Comparison of ENCODE assay signal across 20 cellular contexts in genomic region chrX:35166023-35166422, GRCh38.
A peak's percentile ranks its signal among the peaks of the same experiment; 100 is the strongest.
DNase-seq lines count a peak whose midpoint lies in the region; ATAC-seq and TF ChIP-seq lines count a peak whose summit lies in the region.
"Had no signal": no experiment of that assay in that cellular context is flagged by ENCODE, and none has a peak within 500 bp of the region (broad histone marks: within the 10 kb centered on the region; RNA-seq: fewer than 3 reads in every experiment).

No MANE protein-coding gene starts in this region.

- H3K4me1 Mint-ChIP-seq in stimulated activated effector memory CD8-positive, alpha-beta T cell treated with anti-CD3 and anti-CD28 coated beads, Interleukin-12 subunit alpha, Interleukin-12 subunit beta, amount 100 ng/mL, for 72 hours, result no peaks in the 10 kb centered on the region
- H3K4me1 Mint-ChIP-seq: activated naive CD8-positive, alpha-beta T cell treated with anti-CD3 and anti-CD28 coated beads for 36 hours; stimulated activated memory B cell treated with anti-CD40 and anti-IgM and Interleukin-4, amounts not matched to agents 10 μg/mL and 1 μg/mL and 100 μg/mL, for 72 hours had no signal

- no peak overlapping the region for H3K27ac Mint-ChIP-seq in stimulated activated effector memory CD8-positive, alpha-beta T cell treated with anti-CD3 and anti-CD28 coated beads, Interleukin-12 subunit alpha, Interleukin-12 subunit beta, amount 100 ng/mL, for 72 hours
- H3K27ac Mint-ChIP-seq: activated CD4-positive, alpha-beta memory T cell treated with anti-CD3 and anti-CD28 coated beads for 36 hours; activated naive CD8-positive, alpha-beta T cell treated with anti-CD3 and anti-CD28 coated beads for 36 hours; stimulated activated memory B cell treated with anti-CD40 and anti-IgM and Interleukin-4, amounts not matched to agents 10 μg/mL and 1 μg/mL and 100 μg/mL, for 72 hours had no signal

- no peaks in the 10 kb centered on the region for H3K27me3 ChIP-seq in KMS-11 (ENCODE audit: insufficient read depth, low read depth)
- H3K27me3 ChIP-seq in kidney epithelial cell (ENCODE audit: control insufficient read depth, insufficient read depth, low read length), result no peaks in the 10 kb centered on the region
- H3K27me3 ChIP-seq: body of pancreas, gastroesophageal sphincter, SJCRH30, spleen, testis had no signal

- peaks cover 19% of the 10 kb centered on the region for H3K4me1 ChIP-seq in KMS-11 (ENCODE audit: low read depth, poor library complexity, severe bottlenecking)
- H3K4me1 ChIP-seq: body of pancreas, gastroesophageal sphincter, SJCRH30, spleen, testis had no signal

- no peak for ATAC-seq in GM19467 (IDR thresholded peaks at IDR 0.05; ENCODE audit: unreplicated experiment)
- ATAC-seq in GM19455 (IDR thresholded peaks at IDR 0.05; ENCODE audit: unreplicated experiment), result no peak
- ATAC-seq in stimulated activated effector memory CD8-positive, alpha-beta T cell treated with anti-CD3 and anti-CD28 coated beads, Interleukin-12 subunit alpha, Interleukin-12 subunit beta, amount 100 ng/mL, for 72 hours, result no peak
- ATAC-seq: body of pancreas; gastroesophageal sphincter; stimulated activated memory B cell treated with anti-CD40 and anti-IgM and Interleukin-4, amounts not matched to agents 10 μg/mL and 1 μg/mL and 100 μg/mL, for 72 hours had no signal

- H3K9me3 Mint-ChIP-seq in stimulated activated effector memory CD8-positive, alpha-beta T cell treated with anti-CD3 and anti-CD28 coated beads, Interleukin-12 subunit alpha, Interleukin-12 subunit beta, amount 100 ng/mL, for 72 hours, result peaks cover 7% of the 10 kb centered on the region
- H3K9me3 Mint-ChIP-seq: activated naive CD8-positive, alpha-beta T cell treated with anti-CD3 and anti-CD28 coated beads for 36 hours; stimulated activated memory B cell treated with anti-CD40 and anti-IgM and Interleukin-4, amounts not matched to agents 10 μg/mL and 1 μg/mL and 100 μg/mL, for 72 hours had no signal

- no peaks in the 10 kb centered on the region for H3K79me2 ChIP-seq in KMS-11 (ENCODE audit: insufficient read depth, low read depth)

- DNase-seq in amniotic epithelial cell (ENCODE audit: low read depth), result peak; percentile 37
- DNase-seq in kidney epithelial cell (ENCODE audit: low read depth), result peak; percentile 2
- peak; percentile 89 for DNase-seq in renal cortical epithelial cell (ENCODE audit: low read depth)
- no peak for DNase-seq in stimulated activated effector memory CD8-positive, alpha-beta T cell treated with anti-CD3 and anti-CD28 coated beads, Interleukin-12 subunit alpha, Interleukin-12 subunit beta, amount 100 ng/mL, for 72 hours (ENCODE audit: low spot score in 2 of 2)
- DNase-seq: activated CD4-positive, alpha-beta memory T cell treated with anti-CD3 and anti-CD28 coated beads for 36 hours; activated CD4-positive, CD25-positive, alpha-beta regulatory T cell; activated naive CD8-positive, alpha-beta T cell treated with anti-CD3 and anti-CD28 coated beads for 36 hours; body of pancreas; C1 segment of cervical spinal cord; islet precursor cell; NCI-H1417 treated with DMSO at 0.1 percent for 48 hours; SJCRH30; spleen; stimulated activated CD4-positive, alpha-beta T cell treated with anti-CD3 and anti-CD28 coated beads, Interleukin-2, amount 100 ng/mL, for 48 hours; testis had no signal

- no peak overlapping the region for H3K27ac ChIP-seq in KMS-11
- H3K27ac ChIP-seq: body of pancreas, gastroesophageal sphincter, SJCRH30, spleen, testis had no signal

- no peak overlapping the region for H3K9ac ChIP-seq in KMS-11

- H3K4me2 ChIP-seq in KMS-11, result peak overlapping the region; percentile 42

- H2AFZ ChIP-seq in KMS-11 (ENCODE audit: low read depth), result 0 out of 2 replicates have a peak overlapping the region, but pooled peaks have one; percentile 14

- H3K36me3 ChIP-seq in KMS-11 (ENCODE audit: insufficient read depth) (no peaks in the 10 kb centered on the region), kidney epithelial cell (ENCODE audit: control insufficient read depth, insufficient read depth, low read length) (no peaks in the 10 kb centered on the region)
- H3K36me3 ChIP-seq: gastroesophageal sphincter, SJCRH30, spleen had no signal

- H3K36me3 Mint-ChIP-seq in stimulated activated effector memory CD8-positive, alpha-beta T cell treated with anti-CD3 and anti-CD28 coated beads, Interleukin-12 subunit alpha, Interleukin-12 subunit beta, amount 100 ng/mL, for 72 hours, result no peaks in the 10 kb centered on the region
- H3K36me3 Mint-ChIP-seq: activated CD4-positive, alpha-beta memory T cell treated with anti-CD3 and anti-CD28 coated beads for 36 hours; activated naive CD8-positive, alpha-beta T cell treated with anti-CD3 and anti-CD28 coated beads for 36 hours; stimulated activated memory B cell treated with anti-CD40 and anti-IgM and Interleukin-4, amounts not matched to agents 10 μg/mL and 1 μg/mL and 100 μg/mL, for 72 hours had no signal

- TF ChIP-seq CTCF in KMS-11 (conservative IDR thresholded peaks at IDR 0.05; ENCODE audit: low read depth, low read length) (no peak), kidney epithelial cell (IDR thresholded peaks at IDR 0.05; ENCODE audit: insufficient read depth, low read length, poor library complexity, severe bottlenecking) (no peak)

- no peaks in the 10 kb centered on the region for H4K20me1 ChIP-seq in KMS-11 (ENCODE audit: insufficient read depth)

- H3K4me3 ChIP-seq in KMS-11 (IDR thresholded peaks at IDR 0.05; ENCODE audit: insufficient read depth, low read depth, low read length) (no peak overlapping the region), kidney epithelial cell (ENCODE audit: low read depth, low read length) (no peak overlapping the region)
- H3K4me3 ChIP-seq: body of pancreas, gastroesophageal sphincter, SJCRH30, spleen, testis had no signal

- no peak overlapping the region for H3K4me3 Mint-ChIP-seq in stimulated activated effector memory CD8-positive, alpha-beta T cell treated with anti-CD3 and anti-CD28 coated beads, Interleukin-12 subunit alpha, Interleukin-12 subunit beta, amount 100 ng/mL, for 72 hours
- H3K4me3 Mint-ChIP-seq: activated CD4-positive, alpha-beta memory T cell treated with anti-CD3 and anti-CD28 coated beads for 36 hours; activated naive CD8-positive, alpha-beta T cell treated with anti-CD3 and anti-CD28 coated beads for 36 hours; stimulated activated memory B cell treated with anti-CD40 and anti-IgM and Interleukin-4, amounts not matched to agents 10 μg/mL and 1 μg/mL and 100 μg/mL, for 72 hours had no signal

Comparison
In these comparisons a context has a peak if more than half of its experiments do, and no peak if none do; other contexts are left out.
1. DNase-seq: peak in amniotic epithelial cell (single experiment), kidney epithelial cell (single experiment) and renal cortical epithelial cell (single experiment); none in stimulated activated effector memory CD8-positive, alpha-beta T cell treated with anti-CD3 and anti-CD28 coated beads, Interleukin-12 subunit alpha, Interleukin-12 subunit beta, amount 100 ng/mL, for 72 hours (0 of 2).